Comparison of ENCODE assay signal across 16 cellular contexts in genomic region chr17:64470676-64471075, GRCh38. TPM values are rescaled to one million over a fixed set of nuclear protein-coding genes. Genes with fewer than 3 reads are reported as not detected.
"Had no signal": no experiment of that assay in that cellular context is flagged by ENCODE, and none has a peak within 500 bp of the region (broad histone marks: within the 10 kb centered on the region; RNA-seq: fewer than 3 reads in every experiment).

No MANE protein-coding gene starts in this region.

- H3K27ac ChIP-seq: dorsolateral prefrontal cortex, left lung, sigmoid colon, spleen, thoracic aorta, WERI-Rb-1 had no signal

- H3K4me1 Mint-ChIP-seq: activated CD4-positive, alpha-beta memory T cell treated with anti-CD3 and anti-CD28 coated beads, Interleukin-2, amount 10 ng/mL, durations not matched to agents 7 days and 5 days; activated CD4-positive, alpha-beta T cell treated with anti-CD3 and anti-CD28 coated beads for 36 hours; natural killer cell; T-cell had no signal

- ATAC-seq: activated CD4-positive, alpha-beta T cell treated with anti-CD3 and anti-CD28 coated beads for 36 hours; left lung; natural killer cell; T-cell had no signal

- H3K27me3 ChIP-seq: dorsolateral prefrontal cortex, left lung, sigmoid colon, spleen had no signal

- DNase-seq: activated CD4-positive, alpha-beta memory T cell treated with anti-CD3 and anti-CD28 coated beads, Interleukin-2, amount 10 ng/mL, durations not matched to agents 7 days and 5 days; activated CD4-positive, alpha-beta T cell treated with anti-CD3 and anti-CD28 coated beads for 36 hours; activated effector memory CD4-positive, alpha-beta T cell treated with Interleukin-2 at 50 U/mL for 16 hours; activated naive CD4-positive, alpha-beta T cell treated with anti-CD3 and anti-CD28 coated beads, Interleukin-2, amount 50 U/mL, for 16 hours; activated T-cell treated with anti-CD3 and anti-CD28 coated beads, Interleukin-2, amount 50 U/mL, for 24 hours; dorsolateral prefrontal cortex; kidney; left lung; mammary epithelial cell; natural killer cell; sigmoid colon; spleen; T-cell; WERI-Rb-1 had no signal

- H3K36me3 ChIP-seq: sigmoid colon, thoracic aorta, WERI-Rb-1 had no signal

- H3K27me3 Mint-ChIP-seq: activated CD4-positive, alpha-beta T cell treated with anti-CD3 and anti-CD28 coated beads for 36 hours; activated T-cell treated with anti-CD3 and anti-CD28 coated beads, Interleukin-2, amount 50 U/mL, for 24 hours had no signal

- H3K4me1 ChIP-seq: left lung, sigmoid colon had no signal

- H3K27ac Mint-ChIP-seq: activated CD4-positive, alpha-beta memory T cell treated with anti-CD3 and anti-CD28 coated beads, Interleukin-2, amount 10 ng/mL, durations not matched to agents 7 days and 5 days; activated CD4-positive, alpha-beta T cell treated with anti-CD3 and anti-CD28 coated beads for 36 hours; activated T-cell treated with anti-CD3 and anti-CD28 coated beads, Interleukin-2, amount 50 U/mL, for 24 hours; natural killer cell; T-cell had no signal

- H3K4me3 ChIP-seq: dorsolateral prefrontal cortex, left lung, sigmoid colon, spleen, thoracic aorta had no signal

- H3K9me3 ChIP-seq: left lung, sigmoid colon, spleen, thoracic aorta had no signal

- H3K36me3 Mint-ChIP-seq: natural killer cell, T-cell had no signal

- H3K9me3 Mint-ChIP-seq: activated CD4-positive, alpha-beta memory T cell treated with anti-CD3 and anti-CD28 coated beads, Interleukin-2, amount 10 ng/mL, durations not matched to agents 7 days and 5 days; activated T-cell treated with anti-CD3 and anti-CD28 coated beads, Interleukin-2, amount 50 U/mL, for 24 hours; natural killer cell; T-cell had no signal

- H3K4me3 Mint-ChIP-seq: activated CD4-positive, alpha-beta memory T cell treated with anti-CD3 and anti-CD28 coated beads, Interleukin-2, amount 10 ng/mL, durations not matched to agents 7 days and 5 days; activated CD4-positive, alpha-beta T cell treated with anti-CD3 and anti-CD28 coated beads for 36 hours; activated T-cell treated with anti-CD3 and anti-CD28 coated beads, Interleukin-2, amount 50 U/mL, for 24 hours; natural killer cell; T-cell had no signal

RNA-seq across cellular contexts. Expression of gene MILR1, which starts 21.8 kb away (rescaled TPM):
- total RNA-seq: osteocyte had no signal
